Comparison of ENCODE assay signal across 19 cellular contexts in the genomic region with DNA sequence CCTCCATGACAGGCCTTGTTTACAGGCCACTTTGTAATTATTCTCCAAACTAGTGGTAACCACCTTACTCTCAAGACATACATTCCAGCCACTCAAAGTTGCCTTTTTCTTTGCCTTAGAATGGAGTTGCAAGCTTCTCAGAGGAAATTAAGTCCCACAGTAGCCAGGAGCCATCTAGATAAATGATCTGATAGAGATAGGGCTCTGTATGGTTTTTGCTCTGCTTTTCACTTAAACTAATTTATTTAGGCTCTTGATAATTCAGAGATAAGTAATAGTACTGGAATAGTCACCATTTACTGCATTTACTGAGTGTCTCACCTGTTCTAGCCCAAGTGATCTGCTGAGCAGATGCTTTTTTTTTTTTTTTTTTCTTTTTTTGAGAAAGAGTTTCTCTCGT. TPM values are rescaled to one million over a fixed set of nuclear protein-coding genes. Genes with fewer than 3 reads are reported as not detected.
DNase-seq lines count a peak whose midpoint lies in the region; ATAC-seq and TF ChIP-seq lines count a peak whose summit lies in the region.
"Had no signal": no experiment of that assay in that cellular context is flagged by ENCODE, and none has a peak within 500 bp of the region (broad histone marks: within the 10 kb centered on the region; RNA-seq: fewer than 3 reads in every experiment).

No MANE protein-coding gene starts in this region.

- peak overlapping the region; percentile 14; the same call in 1 of the 2 replicates for H3K4me2 ChIP-seq in OCI-LY1 (ENCODE audit: low read length)
- H3K4me2 ChIP-seq: KMS-11, PC-9 had no signal

- no peak overlapping the region for H3K4me3 Mint-ChIP-seq in MCF 10A (ENCODE audit: unreplicated experiment)
- no peak overlapping the region for H3K4me3 Mint-ChIP-seq in stimulated activated effector memory CD8-positive, alpha-beta T cell treated with anti-CD3 and anti-CD28 coated beads, Interleukin-12 subunit alpha, Interleukin-12 subunit beta, amount 100 ng/mL, for 72 hours

- H3K4me1 ChIP-seq in breast epithelium = peaks cover 3 to 17% of the 10 kb centered on the region in 2 donors
- peaks cover 95% of the 10 kb centered on the region for H3K4me1 ChIP-seq in OCI-LY1 (ENCODE audit: insufficient read depth, low read length, severe bottlenecking)
- H3K4me1 ChIP-seq in adrenal gland (replicated peaks in 1 of 2) = peaks cover 48 to 87% of the 10 kb centered on the region in 2 donors

- H3K9ac ChIP-seq in OCI-LY1 (ENCODE audit: low read length) = no peak overlapping the region
- H3K9ac ChIP-seq: KMS-11 had no signal

- H3K27me3 ChIP-seq in breast epithelium (no peaks in the 10 kb centered on the region), OCI-LY1 (ENCODE audit: insufficient read depth, low read length) (no peaks in the 10 kb centered on the region), adrenal gland (no peaks in the 10 kb centered on the region)
- H3K27me3 ChIP-seq: tibial nerve had no signal

- no peaks in the 10 kb centered on the region for H3F3A ChIP-seq in OCI-LY1 (ENCODE audit: insufficient read depth, low read length)

- no peak for DNase-seq in MCF 10A (ENCODE audit: unreplicated experiment)
- DNase-seq in breast epithelium (ENCODE audit: low spot score in 2 of 2) = no peak
- DNase-seq in adrenal gland = no peak
- DNase-seq in stimulated activated effector memory CD8-positive, alpha-beta T cell treated with anti-CD3 and anti-CD28 coated beads, Interleukin-12 subunit alpha, Interleukin-12 subunit beta, amount 100 ng/mL, for 72 hours (ENCODE audit: low spot score in 2 of 2) = no peak
- no peak for DNase-seq in NCI-H1092 treated with DMSO at 0.1 percent for 48 hours (lab: John Stamatoyannopoulos, UW)
- DNase-seq: activated CD4-positive, alpha-beta T cell treated with anti-CD3 and anti-CD28 coated beads for 4 hours; activated naive CD4-positive, alpha-beta T cell; glutamatergic neuron; GOT3; kidney; lower lobe of right lung; NCI-H1694; NCI-H510A treated with DMSO at 0.1 percent for 48 hours; PC-9; SHP77 treated with DMSO at 0.1 percent for 48 hours had no signal

- H3K27ac Mint-ChIP-seq in MCF 10A (ENCODE audit: low read depth, unreplicated experiment) = peak overlapping the region; percentile 36
- peak overlapping the region; percentile 58 for H3K27ac Mint-ChIP-seq in stimulated activated effector memory CD8-positive, alpha-beta T cell treated with anti-CD3 and anti-CD28 coated beads, Interleukin-12 subunit alpha, Interleukin-12 subunit beta, amount 100 ng/mL, for 72 hours

- H2AFZ ChIP-seq in OCI-LY1 (ENCODE audit: low read length) = no peak overlapping the region
- H2AFZ ChIP-seq: PC-9 had no signal

- TF ChIP-seq POLR2A in breast epithelium (IDR thresholded peaks at IDR 0.05) (no peak), adrenal gland (IDR thresholded peaks at IDR 0.05) (no peak)

- H3K79me2 ChIP-seq in OCI-LY1 (ENCODE audit: insufficient read depth, low read length) = peaks cover 100% of the 10 kb centered on the region

- H3K36me3 Mint-ChIP-seq in MCF 10A (ENCODE audit: insufficient read depth, unreplicated experiment) = peaks cover 9% of the 10 kb centered on the region
- H3K36me3 Mint-ChIP-seq in stimulated activated effector memory CD8-positive, alpha-beta T cell treated with anti-CD3 and anti-CD28 coated beads, Interleukin-12 subunit alpha, Interleukin-12 subunit beta, amount 100 ng/mL, for 72 hours = peaks cover 41% of the 10 kb centered on the region

- intact Hi-C loops in MCF 10A (cut with micrococcal nuclease) (no loop called here), breast epithelium (cut with DNase I; ENCODE audit: low total_unique reads) (no loop called here), adrenal gland (cut with DNase I) (no loop called here)

- no peaks in the 10 kb centered on the region for H4K20me1 ChIP-seq in OCI-LY1 (ENCODE audit: insufficient read depth, low read length)

- H3K9me3 ChIP-seq in breast epithelium (no peaks in the 10 kb centered on the region), OCI-LY1 (ENCODE audit: low read length) (no peaks in the 10 kb centered on the region), adrenal gland (replicated peaks in 1 of 3) (no peaks in the 10 kb centered on the region)
- H3K9me3 ChIP-seq: lower lobe of right lung, tibial nerve had no signal

- no peaks in the 10 kb centered on the region for H3K27me3 Mint-ChIP-seq in MCF 10A (ENCODE audit: insufficient read depth, unreplicated experiment)

- H3K9me3 Mint-ChIP-seq in MCF 10A (ENCODE audit: unreplicated experiment) = no peaks in the 10 kb centered on the region
- no peaks in the 10 kb centered on the region for H3K9me3 Mint-ChIP-seq in stimulated activated effector memory CD8-positive, alpha-beta T cell treated with anti-CD3 and anti-CD28 coated beads, Interleukin-12 subunit alpha, Interleukin-12 subunit beta, amount 100 ng/mL, for 72 hours

- TF ChIP-seq CTCF in MCF 10A (IDR thresholded peaks at IDR 0.05; ENCODE audit: unreplicated experiment) (no peak), breast epithelium (IDR thresholded peaks at IDR 0.05) (no peak), OCI-LY1 (IDR thresholded peaks at IDR 0.05; ENCODE audit: low read length) (no peak), adrenal gland (IDR thresholded peaks at IDR 0.05) (no peak)

- H3K4me3 ChIP-seq in breast epithelium (no peak overlapping the region), OCI-LY1 (ENCODE audit: low read depth, low read length, poor library complexity, severe bottlenecking) (no peak overlapping the region), adrenal gland (no peak overlapping the region)
- H3K4me3 ChIP-seq: lower lobe of right lung, PC-9, tibial nerve had no signal

- 58 to 69% (median 64%) methylated on average over 1 of the region's 1 CpG for WGBS in adrenal gland, 4 donors

- CTCF ChIA-PET in MCF 10A (lab: Yijun Ruan, JAX) = interaction anchor here (0.6 to 0.7 kb wide), 5 partner anchors 47 to 798 kb away, joined by 3 to 4 read pairs (median 3); no protein-coding TSS in a partner anchor

- no peak for ATAC-seq in stimulated activated effector memory CD8-positive, alpha-beta T cell treated with anti-CD3 and anti-CD28 coated beads, Interleukin-12 subunit alpha, Interleukin-12 subunit beta, amount 100 ng/mL, for 72 hours
- no peak for ATAC-seq in HG03521 (IDR thresholded peaks at IDR 0.05; ENCODE audit: unreplicated experiment)
- ATAC-seq: lower lobe of right lung had no signal

- no peaks in the 10 kb centered on the region for H3K36me3 ChIP-seq in breast epithelium
- peaks cover 17% of the 10 kb centered on the region; the same call in 1 of the 2 replicates for H3K36me3 ChIP-seq in OCI-LY1 (ENCODE audit: insufficient read depth, low read length)
- H3K36me3 ChIP-seq in adrenal gland (replicated peaks in 1 of 2) = no peaks in the 10 kb centered on the region
- H3K36me3 ChIP-seq: lower lobe of right lung, tibial nerve had no signal

- no peaks in the 10 kb centered on the region for H3K9me2 ChIP-seq in OCI-LY1 (ENCODE audit: low read depth, low read length)

- peaks cover 72% of the 10 kb centered on the region for H3K4me1 Mint-ChIP-seq in MCF 10A (ENCODE audit: insufficient read depth, unreplicated experiment)
- peaks cover 79% of the 10 kb centered on the region for H3K4me1 Mint-ChIP-seq in stimulated activated effector memory CD8-positive, alpha-beta T cell treated with anti-CD3 and anti-CD28 coated beads, Interleukin-12 subunit alpha, Interleukin-12 subunit beta, amount 100 ng/mL, for 72 hours

- H3K27ac ChIP-seq in breast epithelium = peak overlapping the region in 1 of 2 donors; percentile 30
- H3K27ac ChIP-seq in OCI-LY1 (ENCODE audit: low read depth, low read length, poor library complexity, severe bottlenecking) = no peak overlapping the region
- H3K27ac ChIP-seq in adrenal gland = peak overlapping the region in 3 of 5 donors; percentile 20 to 67 (median 33)
- H3K27ac ChIP-seq: KMS-11, lower lobe of right lung, PC-9, tibial nerve had no signal

- no TSS peak for BruUV-seq in MCF 10A (replicated peaks; lab: Mats Ljungman, UMichigan)

- POLR2A ChIA-PET in MCF 10A (lab: Yijun Ruan, JAX) = interaction anchor here (0.7 to 0.8 kb wide), 2 partner anchors 17 to 73 kb away, joined by 3 to 4 read pairs; no protein-coding TSS in a partner anchor

RNA-seq across cellular contexts. Expression of a gene that starts 7.5 kb away (rescaled TPM):
- total RNA-seq in MCF 10A (2022) = 321 and 340 TPM in 2 replicates
- total RNA-seq in breast epithelium = 100 to 1,000 TPM in 1 of 3 donors, 10 to 100 TPM in 2; 64.0 to 123 (median 73.7) TPM
- total RNA-seq in adrenal gland = 100 to 1,000 TPM; 105 to 209 (median 157) TPM
- 100 to 1,000 TPM in 1 of 3 donors, 10 to 100 TPM in 2; 30.5 to 152 (median 55.7) TPM for polyA plus RNA-seq in adrenal gland
